ENCODE assay signal across 8 cellular contexts in the genomic region with DNA sequence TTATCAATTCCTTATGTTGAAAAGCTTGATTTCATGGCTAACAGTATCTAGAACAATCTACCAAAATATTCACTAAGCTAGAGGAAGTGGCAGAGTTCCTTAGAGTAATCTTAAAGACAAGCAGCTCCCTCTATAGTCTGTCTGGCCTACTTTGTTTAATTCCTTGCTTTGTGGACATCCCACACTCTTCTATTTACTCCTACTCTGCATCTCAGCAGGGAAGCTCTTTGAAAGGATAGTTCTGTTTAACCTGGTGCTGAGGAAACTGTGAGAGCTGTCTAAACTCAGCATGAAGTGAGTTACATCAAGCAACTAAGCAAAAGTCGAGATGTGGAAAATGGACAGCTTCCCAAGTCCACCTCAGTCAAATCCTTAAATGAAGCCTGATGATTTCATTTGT.
DNase-seq lines count a peak whose midpoint lies in the region; ATAC-seq lines count a peak whose summit lies in the region.

No MANE protein-coding gene starts in this region.

- H3K4me3 ChIP-seq in adipocyte (ENCODE audit: low read length), result peak overlapping the region; percentile 98

- no peaks in the 10 kb centered on the region for H3K27me3 ChIP-seq in adipocyte (replicated peaks; ENCODE audit: control insufficient read depth, insufficient read depth, low read length)

- H3K36me3 ChIP-seq in adipocyte (ENCODE audit: control insufficient read depth, insufficient read depth, low read length, severe bottlenecking), result no peaks in the 10 kb centered on the region

- H3K9ac ChIP-seq in adipocyte (ENCODE audit: low read length), result peak overlapping the region; percentile 95

- H3K9me3 ChIP-seq in adipocyte (ENCODE audit: control insufficient read depth, low read length), result no peaks in the 10 kb centered on the region

- peak; percentile 31 for ATAC-seq in GM18870 (IDR thresholded peaks at IDR 0.05; ENCODE audit: unreplicated experiment)
- no peak for ATAC-seq in HG03097 (IDR thresholded peaks at IDR 0.05; ENCODE audit: low FRiP score, unreplicated experiment)

- DNase-seq in CD1c-positive myeloid dendritic cell (ENCODE audit: extremely low spot score) (peak; percentile 67), NCI-H146 (lab: John Stamatoyannopoulos, UW) (peak; percentile 89), adipocyte (ENCODE audit: low read depth) (peak; percentile 76), kidney tubule cell (ENCODE audit: low spot score) (peak; percentile 60), hypothalamus (lab: John Stamatoyannopoulos, UW) (no peak), activated gamma-delta T cell treated with Interleukin-2 at 50 U/mL for 16 hours (no peak)

- H3K4me1 ChIP-seq in adipocyte (ENCODE audit: control insufficient read depth, insufficient read depth, low read length), result peaks cover 36% of the 10 kb centered on the region

Comparison
In these comparisons a context has a peak if more than half of its experiments do, and no peak if none do; other contexts are left out.
1. DNase-seq: peak in CD1c-positive myeloid dendritic cell (single experiment), NCI-H146 (single experiment), adipocyte (single experiment) and kidney tubule cell (single experiment); none in hypothalamus (0 of 51) and activated gamma-delta T cell treated with Interleukin-2 at 50 U/mL for 16 hours (single experiment).